In the genomic region with DNA sequence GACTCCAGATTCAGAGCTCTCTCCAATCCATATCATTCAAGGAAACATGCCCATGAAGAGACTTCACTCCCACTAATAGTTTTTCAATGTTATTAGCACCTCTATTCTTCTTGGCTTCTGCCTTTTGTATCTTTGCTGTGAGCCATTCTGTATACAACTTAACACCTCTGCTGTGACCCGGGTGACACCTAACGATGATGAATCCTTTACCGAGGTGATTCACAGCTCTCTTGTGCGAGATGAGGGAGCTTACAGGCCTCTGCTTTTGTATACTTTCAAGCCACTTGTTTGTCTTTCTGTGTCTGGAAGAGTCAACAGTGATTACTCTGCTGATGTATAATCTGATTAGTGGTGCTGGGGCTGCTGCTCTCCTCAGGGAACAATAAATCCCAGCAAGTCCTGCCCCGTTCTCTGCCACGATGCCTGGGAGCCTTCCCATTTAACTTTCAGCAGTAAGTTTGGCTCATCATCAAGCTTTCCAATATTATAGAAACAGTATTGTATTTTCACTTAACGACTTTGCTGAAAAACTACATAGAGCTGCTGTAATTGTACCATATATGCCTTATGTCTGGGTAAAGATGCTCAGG, we compare ENCODE assay signal across 20 cellular contexts.
DNase-seq lines count a peak whose midpoint lies in the region; ATAC-seq, FAIRE-seq and TF ChIP-seq lines count a peak whose summit lies in the region.
"Had no signal": no experiment of that assay in that cellular context is flagged by ENCODE, and none has a peak within 500 bp of the region (broad histone marks: within the 10 kb centered on the region; RNA-seq: fewer than 3 reads in every experiment).

No MANE protein-coding gene starts in this region.

- FAIRE-seq in astrocyte (lab: Jason Lieb, UNC) = no peak
- FAIRE-seq: A204.1 had no signal

- H3K4me3 ChIP-seq in astrocyte (ENCODE audit: insufficient read depth, low read depth, low read length) (no peak overlapping the region), osteoblast (ENCODE audit: insufficient read depth, low read length) (no peak overlapping the region), thyroid gland (replicated peaks in 1 of 3) (no peak overlapping the region)

- no peak overlapping the region for H3K27ac Mint-ChIP-seq in astrocyte (ENCODE audit: unreplicated experiment)
- H3K27ac Mint-ChIP-seq: CD4-positive, CD25-positive, alpha-beta regulatory T cell; stimulated activated naive CD8-positive, alpha-beta T cell treated with anti-CD3 and anti-CD28 coated beads, Interleukin-15, amount 100 ng/mL, for 72 hours; T-helper 2 cell treated with Interferon-gamma antibody and Interleukin-4, amounts not matched to agents 5 μg/mL and 100 μg/mL, for 36 hours had no signal

- no peak overlapping the region for H3K9ac ChIP-seq in astrocyte (ENCODE audit: low read length)
- H3K9ac ChIP-seq: KMS-11 had no signal

- H3K4me2 ChIP-seq in astrocyte (ENCODE audit: low read length) = no peak overlapping the region
- no peak overlapping the region for H3K4me2 ChIP-seq in osteoblast (ENCODE audit: insufficient read depth, low read length)
- H3K4me2 ChIP-seq: KMS-11 had no signal

- H3K4me1 ChIP-seq in astrocyte (ENCODE audit: insufficient read depth, low read length) = no peaks in the 10 kb centered on the region
- no peaks in the 10 kb centered on the region for H3K4me1 ChIP-seq in osteoblast (ENCODE audit: insufficient read depth, low read length)
- no peaks in the 10 kb centered on the region for H3K4me1 ChIP-seq in thyroid gland

- H3K4me3 Mint-ChIP-seq in astrocyte (ENCODE audit: unreplicated experiment) = no peak overlapping the region
- H3K4me3 Mint-ChIP-seq: CD4-positive, CD25-positive, alpha-beta regulatory T cell; naive B cell; stimulated activated naive CD8-positive, alpha-beta T cell treated with anti-CD3 and anti-CD28 coated beads, Interleukin-15, amount 100 ng/mL, for 72 hours; T-helper 2 cell treated with Interferon-gamma antibody and Interleukin-4, amounts not matched to agents 5 μg/mL and 100 μg/mL, for 36 hours had no signal

- H3K27ac ChIP-seq in astrocyte (ENCODE audit: low read depth, low read length) (no peak overlapping the region), osteoblast (ENCODE audit: low read depth, low read length) (no peak overlapping the region), thyroid gland (no peak overlapping the region)
- H3K27ac ChIP-seq: KMS-11 had no signal

- TF ChIP-seq CTCF in astrocyte (IDR thresholded peaks at IDR 0.05; ENCODE audit: insufficient read depth, low read depth, low read length) (no peak), osteoblast (IDR thresholded peaks at IDR 0.05; ENCODE audit: extremely low read depth, low read depth, low read length) (no peak), thyroid gland (IDR thresholded peaks at IDR 0.05) (no peak)

- peak; percentile 1 for DNase-seq in NCI-H510A treated with DMSO at 0.1 percent for 48 hours (lab: John Stamatoyannopoulos, UW)
- no peak for DNase-seq in NCI-H510A (lab: John Stamatoyannopoulos, UW)
- peak; percentile 16 for DNase-seq in NCI-H345 treated with DMSO at 0.1 percent for 48 hours (lab: John Stamatoyannopoulos, UW; ENCODE audit: unreplicated experiment)
- DNase-seq in astrocyte (ENCODE audit: low read depth) = peak; percentile 2
- peak; percentile 81 for DNase-seq in osteoblast (ENCODE audit: insufficient read length, low spot score, missing footprints)
- no peak for DNase-seq in thyroid gland
- DNase-seq in stimulated activated CD4-positive, alpha-beta T cell treated with anti-CD3 and anti-CD28 coated beads, Interleukin-2, amount 100 ng/mL, for 24 hours = no peak
- DNase-seq: activated effector memory CD4-positive, alpha-beta T cell treated with anti-CD3 and anti-CD28 coated beads, Interleukin-2, amount 50 U/mL, for 16 hours; amniotic stem cell; CD4-positive, CD25-positive, alpha-beta regulatory T cell; GOT3; naive B cell; NCI-H1694 treated with DMSO at 0.1 percent for 48 hours; SIG-M5; stimulated activated CD4-positive, alpha-beta T cell treated with anti-CD3 and anti-CD28 coated beads, Interleukin-12 subunit alpha, Interleukin-12 subunit beta, amount 100 ng/mL, for 4 hours; stimulated activated naive CD8-positive, alpha-beta T cell treated with anti-CD3 and anti-CD28 coated beads, Interleukin-15, amount 100 ng/mL, for 72 hours had no signal

- no peak for TF ChIP-seq POLR2A in thyroid gland (IDR thresholded peaks at IDR 0.05)

- H3K36me3 Mint-ChIP-seq in astrocyte (ENCODE audit: low read depth, unreplicated experiment) = no peaks in the 10 kb centered on the region
- H3K36me3 Mint-ChIP-seq: CD4-positive, CD25-positive, alpha-beta regulatory T cell; naive B cell had no signal

- H2AFZ ChIP-seq in astrocyte (ENCODE audit: low read depth, low read length) = no peak overlapping the region
- H2AFZ ChIP-seq in osteoblast (ENCODE audit: low read length) = no peak overlapping the region

- 44 to 49% methylated on average over 7 of the region's 7 CpGs for WGBS in thyroid gland, 2 donors

- H3K9me3 ChIP-seq in astrocyte (ENCODE audit: insufficient read depth, low read depth, low read length) = no peaks in the 10 kb centered on the region
- H3K9me3 ChIP-seq in osteoblast (ENCODE audit: low read depth, low read length) = no peaks in the 10 kb centered on the region
- H3K9me3 ChIP-seq in thyroid gland = no peaks in the 10 kb centered on the region

- H3K79me2 ChIP-seq in astrocyte (ENCODE audit: insufficient read depth, low read length) (no peaks in the 10 kb centered on the region), osteoblast (ENCODE audit: insufficient read depth, low read length) (no peaks in the 10 kb centered on the region)

- intact Hi-C loops in thyroid gland (cut with DNase I) = no loop called here

- ATAC-seq in HG02759 (IDR thresholded peaks at IDR 0.05; ENCODE audit: unreplicated experiment) = no peak
- ATAC-seq: stimulated activated naive CD8-positive, alpha-beta T cell treated with anti-CD3 and anti-CD28 coated beads, Interleukin-15, amount 100 ng/mL, for 72 hours had no signal

- H3K36me3 ChIP-seq in astrocyte (ENCODE audit: insufficient read depth, low read length) (no peaks in the 10 kb centered on the region), osteoblast (ENCODE audit: insufficient read depth, low read length) (no peaks in the 10 kb centered on the region), thyroid gland (no peaks in the 10 kb centered on the region)

- peaks cover 3% of the 10 kb centered on the region for H3K4me1 Mint-ChIP-seq in astrocyte (ENCODE audit: low read depth, unreplicated experiment)
- H3K4me1 Mint-ChIP-seq: naive B cell; stimulated activated naive CD8-positive, alpha-beta T cell treated with anti-CD3 and anti-CD28 coated beads, Interleukin-15, amount 100 ng/mL, for 72 hours had no signal

- H3K27me3 Mint-ChIP-seq in astrocyte (ENCODE audit: low read depth, unreplicated experiment) = peaks cover 2% of the 10 kb centered on the region
- H3K27me3 Mint-ChIP-seq: CD4-positive, CD25-positive, alpha-beta regulatory T cell; naive B cell had no signal

- no peaks in the 10 kb centered on the region for H3K9me3 Mint-ChIP-seq in astrocyte (ENCODE audit: unreplicated experiment)
- H3K9me3 Mint-ChIP-seq: stimulated activated naive CD8-positive, alpha-beta T cell treated with anti-CD3 and anti-CD28 coated beads, Interleukin-15, amount 100 ng/mL, for 72 hours; T-helper 2 cell treated with Interferon-gamma antibody and Interleukin-4, amounts not matched to agents 5 μg/mL and 100 μg/mL, for 36 hours had no signal

- H4K20me1 ChIP-seq in astrocyte (ENCODE audit: insufficient read depth, low read length) (no peaks in the 10 kb centered on the region), osteoblast (ENCODE audit: insufficient read depth, low read length) (no peaks in the 10 kb centered on the region)

- H3K27me3 ChIP-seq in astrocyte (ENCODE audit: insufficient read depth, low read length) (no peaks in the 10 kb centered on the region), osteoblast (ENCODE audit: insufficient read depth, low read length) (no peaks in the 10 kb centered on the region), thyroid gland (no peaks in the 10 kb centered on the region)

Comparison
In these comparisons a context has a peak if more than half of its experiments do, and no peak if none do; other contexts are left out.
1. DNase-seq: peak in NCI-H510A treated with DMSO at 0.1 percent for 48 hours (single experiment), NCI-H345 treated with DMSO at 0.1 percent for 48 hours (single experiment), astrocyte (single experiment) and osteoblast (single experiment); none in NCI-H510A (single experiment), thyroid gland (0 of 2) and stimulated activated CD4-positive, alpha-beta T cell treated with anti-CD3 and anti-CD28 coated beads, Interleukin-2, amount 100 ng/mL, for 24 hours (0 of 2).